ENCODE assay signal across 8 cellular contexts in the genomic region with DNA sequence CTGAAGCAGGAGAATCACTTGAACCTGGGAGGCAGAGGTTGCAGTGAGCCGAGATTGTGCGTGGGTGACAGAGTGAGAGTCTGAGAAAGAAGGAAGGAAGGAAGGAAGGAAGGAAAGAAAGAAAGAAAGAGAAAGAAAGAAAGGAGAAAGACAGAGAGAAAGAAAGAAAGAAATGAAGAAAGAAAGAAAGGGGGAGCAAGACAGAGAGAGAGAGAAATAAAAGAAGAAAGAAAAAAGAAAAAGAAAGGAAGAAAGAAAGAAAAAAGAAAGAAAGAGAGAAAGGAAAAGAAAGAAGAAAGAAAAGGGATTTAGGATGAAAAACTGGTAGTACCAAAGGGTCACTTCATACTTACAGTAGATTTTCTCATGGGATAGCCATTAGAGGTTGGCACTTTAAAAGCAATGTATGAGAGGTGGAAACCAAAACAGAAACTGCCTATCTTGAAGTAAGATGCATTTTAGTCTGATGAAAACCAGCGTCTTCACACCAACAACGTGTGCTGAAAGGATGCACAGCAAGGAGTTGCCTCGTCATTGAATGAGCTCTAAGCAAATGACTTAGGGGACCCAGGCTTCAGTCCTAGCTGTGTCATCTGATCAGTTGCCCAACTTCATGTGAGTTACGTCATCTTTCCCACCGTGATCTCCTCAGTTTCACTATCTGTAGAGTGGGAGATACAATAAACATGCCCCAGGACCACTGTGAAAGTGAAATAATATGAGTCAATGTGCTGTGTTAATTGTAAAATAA.
A peak's percentile ranks its signal among the peaks of the same experiment; 100 is the strongest.
DNase-seq lines count a peak whose midpoint lies in the region; ATAC-seq, FAIRE-seq and TF ChIP-seq lines count a peak whose summit lies in the region.
"Had no signal": no experiment of that assay in that cellular context is flagged by ENCODE, and none has a peak within 500 bp of the region (broad histone marks: within the 10 kb centered on the region; RNA-seq: fewer than 3 reads in every experiment).

No MANE protein-coding gene starts in this region.

- H3K9me3 ChIP-seq in vagina, result no peaks in the 10 kb centered on the region
- H3K9me3 ChIP-seq: SJSA1 had no signal

- DNase-seq in GM19239 (ENCODE audit: insufficient read length, low spot score) (peak; percentile 42), kidney glomerular epithelial cell (lab: John Stamatoyannopoulos, UW) (peak; percentile 47), vagina (ENCODE audit: extremely low spot score in 2 of 2) (no peak), UCSD-AML1 (lab: John Stamatoyannopoulos, UW; ENCODE audit: unreplicated experiment) (no peak), amygdala (lab: John Stamatoyannopoulos, UW) (no peak)

- no peak for TF ChIP-seq POLR2A in vagina (IDR thresholded peaks at IDR 0.05)

- FAIRE-seq in GM19239 (lab: Jason Lieb, UNC), result peak; percentile 99

- peak; percentile 67 for ATAC-seq in HG02938 (IDR thresholded peaks at IDR 0.05; ENCODE audit: unreplicated experiment)
- ATAC-seq in activated CD4-positive, CD25-positive, alpha-beta regulatory T cell treated with anti-CD3 and anti-CD28 coated beads, Interleukin-2, amount 50 U/mL, for 24 hours, result peak; percentile 72 to 74

- H3K4me3 ChIP-seq in vagina, result no peak overlapping the region
- H3K4me3 ChIP-seq: SJSA1 had no signal

- intact Hi-C loops in vagina (cut with DNase I), result loop anchor here (10.0 kb wide), 1 partner anchor 132 kb away; the partner anchor contains the start of gene NEDD9

- peaks cover 26% of the 10 kb centered on the region for H3K4me1 ChIP-seq in vagina

- peak overlapping the region; percentile 69 for H3K27ac ChIP-seq in vagina

- H3K36me3 ChIP-seq in vagina, result no peaks in the 10 kb centered on the region
- H3K36me3 ChIP-seq: SJSA1 had no signal

- no peak for TF ChIP-seq CTCF in vagina (IDR thresholded peaks at IDR 0.05)

- no peaks in the 10 kb centered on the region for H3K27me3 ChIP-seq in vagina
- H3K27me3 ChIP-seq: SJSA1 had no signal

Comparison
In these comparisons a context has a peak if more than half of its experiments do, and no peak if none do; other contexts are left out.
1. DNase-seq: peak in GM19239 (single experiment) and kidney glomerular epithelial cell (single experiment); none in vagina (0 of 2), UCSD-AML1 (single experiment) and amygdala (0 of 56).